1 cellular context compared by ENCODE assay signal in the genomic region with DNA sequence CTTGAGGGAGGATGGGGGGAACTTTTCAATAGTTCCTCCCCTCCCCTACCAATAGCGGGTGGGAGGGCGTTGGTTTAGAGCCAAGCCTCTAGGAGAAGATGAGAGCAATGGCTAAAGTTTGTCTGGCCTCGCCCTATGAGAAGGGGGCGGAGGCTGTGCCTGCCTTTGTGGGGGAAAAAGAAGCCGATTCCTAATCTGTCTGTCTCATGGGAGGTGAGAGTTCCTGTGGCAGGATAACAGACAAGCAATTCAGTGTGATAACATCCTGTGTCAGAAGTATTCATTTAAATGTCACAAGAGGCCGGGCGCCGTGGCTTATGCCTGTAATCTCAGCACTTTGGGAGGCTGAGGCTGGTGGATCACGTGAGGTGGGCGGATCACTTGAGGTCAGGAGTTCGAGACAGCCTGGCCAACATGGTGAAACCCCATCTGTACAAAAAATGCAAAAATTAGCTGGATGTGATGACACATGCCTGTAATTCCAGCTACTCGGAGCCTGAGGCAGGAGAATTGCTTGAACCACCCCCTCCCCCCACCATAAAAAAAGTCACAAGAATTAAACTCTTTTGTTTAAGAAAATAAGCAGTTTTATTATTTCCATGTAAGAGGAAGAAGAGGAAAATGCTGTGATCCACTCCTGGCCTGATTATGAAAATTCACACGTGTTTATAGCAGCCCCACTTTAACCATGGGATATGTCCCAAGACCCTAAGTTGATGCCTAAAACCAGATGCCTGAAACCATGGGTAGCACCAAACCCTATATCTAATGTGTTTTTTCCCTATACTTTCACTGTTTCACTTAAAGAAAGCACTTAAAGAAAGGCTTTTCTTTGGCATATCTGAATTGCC.
TF ChIP-seq lines count a peak whose summit lies in the region.

No MANE protein-coding gene starts in this region.

TF ChIP-seq in K562, 482 proteins besides CTCF, POLR2A, EP300 and RAD21 (continued from another document and continues in another):
- TF ChIP-seq, protein P1, sequence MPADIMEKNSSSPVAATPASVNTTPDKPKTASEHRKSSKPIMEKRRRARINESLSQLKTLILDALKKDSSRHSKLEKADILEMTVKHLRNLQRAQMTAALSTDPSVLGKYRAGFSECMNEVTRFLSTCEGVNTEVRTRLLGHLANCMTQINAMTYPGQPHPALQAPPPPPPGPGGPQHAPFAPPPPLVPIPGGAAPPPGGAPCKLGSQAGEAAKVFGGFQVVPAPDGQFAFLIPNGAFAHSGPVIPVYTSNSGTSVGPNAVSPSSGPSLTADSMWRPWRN (IDR thresholded peaks at IDR 0.05; ENCODE audit: low read depth): peak; percentile 90
- TF ChIP-seq RCOR1 (IDR thresholded peaks at IDR 0.05; ENCODE audit: borderline replicate concordance in 1 of 2, low read depth in 2 of 2, low read length in 2 of 2): peak in 1 of 2 experiments; percentile 60; a peak in 1 of 4 replicates
- TF ChIP-seq ELF2 (CRISPR knock-in tag; IDR thresholded peaks at IDR 0.05): no peak
- TF ChIP-seq BACH1 (tag; IDR thresholded peaks at IDR 0.05): no peak
- TF ChIP-seq SRSF1 (IDR thresholded peaks at IDR 0.05; ENCODE audit: low read depth, low read length): no peak
- TF ChIP-seq NFYB (IDR thresholded peaks at IDR 0.05; ENCODE audit: extremely low read depth, insufficient read length): no peak
- TF ChIP-seq CREM (IDR thresholded peaks at IDR 0.05; ENCODE audit: low read depth): no peak
- no peak for TF ChIP-seq NR2C1 (IDR thresholded peaks at IDR 0.05)
- peak; percentile 48; the same call in 1 of the 2 replicates for TF ChIP-seq NR2C1 (tag; IDR thresholded peaks at IDR 0.05)
- 0 out of 2 replicates have a peak, but pooled peaks have one; percentile 21 for TF ChIP-seq CTBP1 (IDR thresholded peaks at IDR 0.05; ENCODE audit: borderline replicate concordance)
- no peak for TF ChIP-seq CHCHD3 (CRISPR knock-in tag; IDR thresholded peaks at IDR 0.05)
- TF ChIP-seq PTBP1 (IDR thresholded peaks at IDR 0.05; ENCODE audit: low read depth, low read length): no peak
- no peak for TF ChIP-seq NEUROD1 (IDR thresholded peaks at IDR 0.05; ENCODE audit: borderline replicate concordance, low read depth, low read length, partially characterized antibody)
- TF ChIP-seq MEF2D (tag; conservative IDR thresholded peaks at IDR 0.05; ENCODE audit: low read depth): no peak
- TF ChIP-seq, protein P2, sequence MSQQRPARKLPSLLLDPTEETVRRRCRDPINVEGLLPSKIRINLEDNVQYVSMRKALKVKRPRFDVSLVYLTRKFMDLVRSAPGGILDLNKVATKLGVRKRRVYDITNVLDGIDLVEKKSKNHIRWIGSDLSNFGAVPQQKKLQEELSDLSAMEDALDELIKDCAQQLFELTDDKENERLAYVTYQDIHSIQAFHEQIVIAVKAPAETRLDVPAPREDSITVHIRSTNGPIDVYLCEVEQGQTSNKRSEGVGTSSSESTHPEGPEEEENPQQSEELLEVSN (IDR thresholded peaks at IDR 0.05; ENCODE audit: borderline replicate concordance in 1 of 2, extremely low read depth in 1 of 2, insufficient read depth in 1 of 2, insufficient read length in 1 of 2, low read depth in 1 of 2, low read length in 1 of 2, poor library complexity in 1 of 2, severe bottlenecking in 1 of 2): no peak
- TF ChIP-seq HOXB6 (CRISPR knock-in tag; IDR thresholded peaks at IDR 0.05; ENCODE audit: borderline replicate concordance): no peak
- TF ChIP-seq SAP30 (IDR thresholded peaks at IDR 0.05; ENCODE audit: borderline replicate concordance, insufficient read depth, low read depth, low read length, poor library complexity, severe bottlenecking): no peak
- TF ChIP-seq KDM5B (IDR thresholded peaks at IDR 0.05; ENCODE audit: insufficient replicate concordance, low read depth, low read length): no peak
- TF ChIP-seq, protein P3, sequence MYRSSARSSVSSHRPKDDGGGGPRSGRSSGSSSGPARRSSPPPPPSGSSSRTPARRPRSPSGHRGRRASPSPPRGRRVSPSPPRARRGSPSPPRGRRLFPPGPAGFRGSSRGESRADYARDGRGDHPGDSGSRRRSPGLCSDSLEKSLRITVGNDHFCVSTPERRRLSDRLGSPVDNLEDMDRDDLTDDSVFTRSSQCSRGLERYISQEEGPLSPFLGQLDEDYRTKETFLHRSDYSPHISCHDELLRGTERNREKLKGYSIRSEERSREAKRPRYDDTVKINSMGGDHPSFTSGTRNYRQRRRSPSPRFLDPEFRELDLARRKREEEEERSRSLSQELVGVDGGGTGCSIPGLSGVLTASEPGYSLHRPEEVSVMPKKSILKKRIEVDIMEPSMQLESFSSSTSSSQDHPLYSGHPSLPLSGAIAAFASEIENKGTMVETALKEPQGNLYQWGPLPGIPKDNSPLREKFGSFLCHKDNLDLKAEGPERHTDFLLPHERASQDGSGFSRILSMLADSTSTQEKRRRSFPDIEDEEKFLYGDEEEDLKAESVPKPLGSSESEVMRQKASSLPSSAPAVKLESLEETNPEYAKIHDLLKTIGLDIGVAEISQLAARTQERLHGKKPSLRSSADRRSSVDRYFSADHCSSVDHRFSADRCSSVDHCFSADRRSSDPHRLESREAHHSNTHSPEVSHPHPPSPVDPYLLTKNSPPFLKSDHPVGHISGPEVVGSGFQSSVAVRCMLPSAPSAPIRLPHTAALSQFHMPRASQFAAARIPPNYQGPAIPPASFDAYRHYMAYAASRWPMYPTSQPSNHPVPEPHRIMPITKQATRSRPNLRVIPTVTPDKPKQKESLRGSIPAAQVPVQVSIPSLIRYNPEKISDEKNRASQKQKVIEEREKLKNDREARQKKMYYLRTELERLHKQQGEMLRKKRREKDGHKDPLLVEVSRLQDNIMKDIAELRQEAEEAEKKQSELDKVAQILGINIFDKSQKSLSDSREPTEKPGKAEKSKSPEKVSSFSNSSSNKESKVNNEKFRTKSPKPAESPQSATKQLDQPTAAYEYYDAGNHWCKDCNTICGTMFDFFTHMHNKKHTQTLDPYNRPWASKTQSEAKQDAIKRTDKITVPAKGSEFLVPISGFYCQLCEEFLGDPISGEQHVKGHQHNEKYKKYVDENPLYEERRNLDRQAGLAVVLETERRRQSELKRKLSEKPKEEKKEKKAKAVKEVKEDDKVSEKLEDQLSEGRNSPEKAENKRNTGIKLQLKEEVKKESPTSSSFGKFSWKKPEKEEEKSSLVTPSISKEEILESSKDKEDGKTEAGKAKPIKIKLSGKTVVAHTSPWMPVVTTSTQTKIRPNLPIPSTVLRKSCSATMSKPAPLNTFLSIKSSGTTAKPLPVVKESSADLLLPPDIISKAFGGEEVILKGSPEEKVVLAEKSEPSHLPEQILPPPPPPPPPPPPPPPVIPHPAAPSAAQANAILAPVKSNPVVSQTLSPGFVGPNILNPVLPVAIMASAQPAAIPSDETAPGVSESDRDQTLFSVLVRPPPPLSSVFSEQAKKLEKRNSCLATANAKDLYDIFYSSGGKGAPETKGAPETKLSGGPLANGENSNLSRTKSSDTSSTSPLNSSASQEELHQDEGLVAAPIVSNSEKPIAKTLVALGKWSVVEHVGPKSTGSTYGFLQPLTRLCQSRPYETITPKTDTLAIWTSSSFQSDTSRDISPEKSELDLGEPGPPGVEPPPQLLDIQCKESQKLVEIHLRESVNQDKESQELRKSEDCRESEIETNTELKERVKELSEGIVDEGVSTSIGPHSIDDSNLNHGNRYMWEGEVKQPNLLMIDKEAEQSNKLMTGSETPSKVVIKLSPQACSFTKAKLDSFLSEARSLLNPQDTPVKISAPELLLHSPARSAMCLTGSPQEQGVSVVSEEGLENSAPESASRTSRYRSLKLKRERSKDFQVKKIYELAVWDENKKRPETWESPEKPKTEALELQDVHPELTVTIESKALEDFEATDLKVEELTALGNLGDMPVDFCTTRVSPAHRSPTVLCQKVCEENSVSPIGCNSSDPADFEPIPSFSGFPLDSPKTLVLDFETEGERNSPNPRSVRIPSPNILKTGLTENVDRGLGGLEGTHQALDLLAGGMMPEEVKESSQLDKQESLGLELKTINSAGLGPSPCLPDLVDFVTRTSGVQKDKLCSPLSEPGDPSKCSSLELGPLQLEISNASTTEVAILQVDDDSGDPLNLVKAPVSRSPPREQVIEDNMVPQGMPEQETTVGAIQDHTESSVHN (IDR thresholded peaks at IDR 0.05; ENCODE audit: borderline replicate concordance in 1 of 2, low read depth in 1 of 2): no peak
- 0 out of 2 replicates have a peak, but pooled peaks have one; percentile 24 for TF ChIP-seq GABPA (tag; conservative IDR thresholded peaks at IDR 0.05; ENCODE audit: low read depth)
- TF ChIP-seq ZNF717 (CRISPR knock-in tag; IDR thresholded peaks at IDR 0.05): no peak
- no peak for TF ChIP-seq TFAM (CRISPR knock-in tag; conservative IDR thresholded peaks at IDR 0.05)
- no peak for TF ChIP-seq TEAD4 (IDR thresholded peaks at IDR 0.05; ENCODE audit: low read length)
- TF ChIP-seq TEAD4 (CRISPR knock-in tag; IDR thresholded peaks at IDR 0.05; ENCODE audit: borderline replicate concordance): no peak
- TF ChIP-seq SIRT6 (IDR thresholded peaks at IDR 0.05; ENCODE audit: low read depth, low read length): no peak
- TF ChIP-seq TAF15 (IDR thresholded peaks at IDR 0.05; ENCODE audit: low read depth, low read length): no peak
- TF ChIP-seq CBX2 (IDR thresholded peaks at IDR 0.05; ENCODE audit: insufficient read depth, low read length, poor library complexity, severe bottlenecking): no peak
- no peak for TF ChIP-seq TAF1 (IDR thresholded peaks at IDR 0.05; ENCODE audit: control insufficient read depth, extremely low read depth, insufficient read depth, low read length, severe bottlenecking)
- TF ChIP-seq ZNF277 (CRISPR knock-in tag; IDR thresholded peaks at IDR 0.05; ENCODE audit: borderline replicate concordance): no peak
- no peak for TF ChIP-seq FOXJ2 (tag; IDR thresholded peaks at IDR 0.05)
- TF ChIP-seq, protein P4, sequence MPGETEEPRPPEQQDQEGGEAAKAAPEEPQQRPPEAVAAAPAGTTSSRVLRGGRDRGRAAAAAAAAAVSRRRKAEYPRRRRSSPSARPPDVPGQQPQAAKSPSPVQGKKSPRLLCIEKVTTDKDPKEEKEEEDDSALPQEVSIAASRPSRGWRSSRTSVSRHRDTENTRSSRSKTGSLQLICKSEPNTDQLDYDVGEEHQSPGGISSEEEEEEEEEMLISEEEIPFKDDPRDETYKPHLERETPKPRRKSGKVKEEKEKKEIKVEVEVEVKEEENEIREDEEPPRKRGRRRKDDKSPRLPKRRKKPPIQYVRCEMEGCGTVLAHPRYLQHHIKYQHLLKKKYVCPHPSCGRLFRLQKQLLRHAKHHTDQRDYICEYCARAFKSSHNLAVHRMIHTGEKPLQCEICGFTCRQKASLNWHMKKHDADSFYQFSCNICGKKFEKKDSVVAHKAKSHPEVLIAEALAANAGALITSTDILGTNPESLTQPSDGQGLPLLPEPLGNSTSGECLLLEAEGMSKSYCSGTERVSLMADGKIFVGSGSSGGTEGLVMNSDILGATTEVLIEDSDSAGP (CRISPR knock-in tag; IDR thresholded peaks at IDR 0.05): no peak
- TF ChIP-seq PRPF4 (IDR thresholded peaks at IDR 0.05; ENCODE audit: insufficient read depth, low read depth, low read length, poor library complexity, severe bottlenecking): no peak
- peak; percentile 24 for TF ChIP-seq MEIS2 (IDR thresholded peaks at IDR 0.05; ENCODE audit: partially characterized antibody)
- TF ChIP-seq ZNF766 (CRISPR knock-in tag; conservative IDR thresholded peaks at IDR 0.05): 0 out of 2 replicates have a peak, but pooled peaks have one; percentile 47
- no peak for TF ChIP-seq MXD1 (CRISPR knock-in tag; IDR thresholded peaks at IDR 0.05; ENCODE audit: borderline replicate concordance, poor library complexity, severe bottlenecking)
- TF ChIP-seq SRF (CRISPR knock-in tag; IDR thresholded peaks at IDR 0.05): no peak
- no peak for TF ChIP-seq FOS (IDR thresholded peaks at IDR 0.05; ENCODE audit: extremely low read depth, insufficient read length)
- TF ChIP-seq ZNF639 (CRISPR knock-in tag; conservative IDR thresholded peaks at IDR 0.05 in 1 of 2, IDR thresholded peaks at IDR 0.05 in 1 of 2): no peak
- no peak for TF ChIP-seq EGR1 (conservative IDR thresholded peaks at IDR 0.05)
- no peak for TF ChIP-seq RBBP5 (IDR thresholded peaks at IDR 0.05; ENCODE audit: borderline replicate concordance, insufficient read depth, low read length, poor library complexity, severe bottlenecking)
- no peak for TF ChIP-seq SRSF3 (IDR thresholded peaks at IDR 0.05; ENCODE audit: insufficient read depth, low read length)
- TF ChIP-seq ZNF444 (CRISPR knock-in tag; IDR thresholded peaks at IDR 0.05): no peak
- TF ChIP-seq, protein P5, sequence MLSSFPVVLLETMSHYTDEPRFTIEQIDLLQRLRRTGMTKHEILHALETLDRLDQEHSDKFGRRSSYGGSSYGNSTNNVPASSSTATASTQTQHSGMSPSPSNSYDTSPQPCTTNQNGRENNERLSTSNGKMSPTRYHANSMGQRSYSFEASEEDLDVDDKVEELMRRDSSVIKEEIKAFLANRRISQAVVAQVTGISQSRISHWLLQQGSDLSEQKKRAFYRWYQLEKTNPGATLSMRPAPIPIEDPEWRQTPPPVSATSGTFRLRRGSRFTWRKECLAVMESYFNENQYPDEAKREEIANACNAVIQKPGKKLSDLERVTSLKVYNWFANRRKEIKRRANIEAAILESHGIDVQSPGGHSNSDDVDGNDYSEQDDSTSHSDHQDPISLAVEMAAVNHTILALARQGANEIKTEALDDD (IDR thresholded peaks at IDR 0.05): no peak
- no peak for TF ChIP-seq ZNF174 (CRISPR knock-in tag; IDR thresholded peaks at IDR 0.05)
- no peak for TF ChIP-seq TBP (optimal IDR thresholded peaks at IDR 0.05; ENCODE audit: low read depth, low read length)
- no peak for TF ChIP-seq PHF20 (IDR thresholded peaks at IDR 0.05; ENCODE audit: partially characterized antibody)
- no peak for TF ChIP-seq KAT7 (CRISPR knock-in tag; IDR thresholded peaks at IDR 0.05; ENCODE audit: borderline replicate concordance)
- no peak for TF ChIP-seq TGIF2 (CRISPR knock-in tag; IDR thresholded peaks at IDR 0.05)
- no peak for TF ChIP-seq ARID2 (IDR thresholded peaks at IDR 0.05)
- no peak for TF ChIP-seq PHB2 (IDR thresholded peaks at IDR 0.05; ENCODE audit: low read depth)
